Comparison of ENCODE assay signal across 10 cellular contexts in genomic region chr10:95513941-95514392, GRCh38. TPM values are rescaled to one million over a fixed set of nuclear protein-coding genes. Genes with fewer than 3 reads are reported as not detected.
DNase-seq lines count a peak whose midpoint lies in the region; ATAC-seq and TF ChIP-seq lines count a peak whose summit lies in the region.
"Had no signal": no experiment of that assay in that cellular context is flagged by ENCODE, and none has a peak within 500 bp of the region (broad histone marks: within the 10 kb centered on the region; RNA-seq: fewer than 3 reads in every experiment).

No MANE protein-coding gene starts in this region.

- no peak overlapping the region for H2AFZ ChIP-seq in HCT116 (ENCODE audit: low read depth, low read length, poor library complexity, severe bottlenecking)
- H2AFZ ChIP-seq in trophoblast cell (ENCODE audit: insufficient read depth, low read length, poor library complexity) = no peak overlapping the region

- H3K36me3 Mint-ChIP-seq in stimulated activated effector memory CD8-positive, alpha-beta T cell treated with anti-CD3 and anti-CD28 coated beads, Interleukin-12 subunit alpha, Interleukin-12 subunit beta, amount 100 ng/mL, for 72 hours = no peaks in the 10 kb centered on the region
- no peaks in the 10 kb centered on the region for H3K36me3 Mint-ChIP-seq in natural killer cell treated with Interleukin-12 subunit alpha and Interleukin-12 subunit beta and Interleukin-15 and Interleukin-18, amount 100 ng/mL, for 72 hours

- peaks cover 5 to 13% of the 10 kb centered on the region in 2 donors for H3K27me3 Mint-ChIP-seq in natural killer cell treated with Interleukin-12 subunit alpha and Interleukin-12 subunit beta and Interleukin-15 and Interleukin-18, amount 100 ng/mL, for 72 hours

- H3K9ac ChIP-seq in HCT116 (ENCODE audit: low read length) = no peak overlapping the region
- no peak overlapping the region for H3K9ac ChIP-seq in trophoblast cell (ENCODE audit: low read length)

- H3K4me1 Mint-ChIP-seq in stimulated activated effector memory CD8-positive, alpha-beta T cell treated with anti-CD3 and anti-CD28 coated beads, Interleukin-12 subunit alpha, Interleukin-12 subunit beta, amount 100 ng/mL, for 72 hours = peaks cover 12% of the 10 kb centered on the region
- H3K4me1 Mint-ChIP-seq in natural killer cell treated with Interleukin-12 subunit alpha and Interleukin-12 subunit beta and Interleukin-15 and Interleukin-18, amount 100 ng/mL, for 72 hours (ENCODE audit: low read depth in 2 of 2) = no peaks in the 10 kb centered on the region

- no peaks in the 10 kb centered on the region for H4K20me1 ChIP-seq in HCT116 (ENCODE audit: insufficient read depth)

- H3K9me3 Mint-ChIP-seq in stimulated activated effector memory CD8-positive, alpha-beta T cell treated with anti-CD3 and anti-CD28 coated beads, Interleukin-12 subunit alpha, Interleukin-12 subunit beta, amount 100 ng/mL, for 72 hours = no peaks in the 10 kb centered on the region
- H3K9me3 Mint-ChIP-seq in natural killer cell treated with Interleukin-12 subunit alpha and Interleukin-12 subunit beta and Interleukin-15 and Interleukin-18, amount 100 ng/mL, for 72 hours = no peaks in the 10 kb centered on the region

- no TSS peak for BruUV-seq in HCT116 (replicated peaks; lab: Mats Ljungman, UMichigan)

- no peak overlapping the region for H3K27ac Mint-ChIP-seq in stimulated activated effector memory CD8-positive, alpha-beta T cell treated with anti-CD3 and anti-CD28 coated beads, Interleukin-12 subunit alpha, Interleukin-12 subunit beta, amount 100 ng/mL, for 72 hours
- H3K27ac Mint-ChIP-seq in natural killer cell treated with Interleukin-12 subunit alpha and Interleukin-12 subunit beta and Interleukin-15 and Interleukin-18, amount 100 ng/mL, for 72 hours = no peak overlapping the region

- no peak for DNase-seq in HCT116 (ENCODE audit: low read depth, low spot score)
- peak; percentile 60 for DNase-seq in amniotic epithelial cell (ENCODE audit: low read depth)
- no peak for DNase-seq in left ventricle myocardium inferior
- peak in 1 of 2 donors; percentile 52 for DNase-seq in stimulated activated effector memory CD8-positive, alpha-beta T cell treated with anti-CD3 and anti-CD28 coated beads, Interleukin-12 subunit alpha, Interleukin-12 subunit beta, amount 100 ng/mL, for 72 hours (ENCODE audit: low spot score in 2 of 2)
- no peak for DNase-seq in natural killer cell treated with Interleukin-12 subunit alpha and Interleukin-12 subunit beta and Interleukin-15 and Interleukin-18, amount 100 ng/mL, for 72 hours (ENCODE audit: low spot score)
- no peak for DNase-seq in activated gamma-delta T cell treated with Interleukin-2 at 50 U/mL for 16 hours
- no peak for DNase-seq in trophoblast cell
- DNase-seq: MM.1S had no signal

- CTCF ChIA-PET in HCT116 (lab: Charles Lee) = no interaction called here

- no peak overlapping the region for H3K23ac ChIP-seq in trophoblast cell (ENCODE audit: low read length)

- H3K9me2 ChIP-seq in HCT116 (ENCODE audit: insufficient read depth) = no peaks in the 10 kb centered on the region

- H2BK12ac ChIP-seq in trophoblast cell (ENCODE audit: low read length) = no peak overlapping the region

- no peak for TF ChIP-seq RAD21 in HCT116 (IDR thresholded peaks at IDR 0.05; ENCODE audit: low read depth)

- H3K18ac ChIP-seq in trophoblast cell (ENCODE audit: low read length) = no peak overlapping the region

- no peak overlapping the region for H3K4me3 Mint-ChIP-seq in stimulated activated effector memory CD8-positive, alpha-beta T cell treated with anti-CD3 and anti-CD28 coated beads, Interleukin-12 subunit alpha, Interleukin-12 subunit beta, amount 100 ng/mL, for 72 hours
- no peak overlapping the region for H3K4me3 Mint-ChIP-seq in natural killer cell treated with Interleukin-12 subunit alpha and Interleukin-12 subunit beta and Interleukin-15 and Interleukin-18, amount 100 ng/mL, for 72 hours

- no peak overlapping the region for H3K4me3 ChIP-seq in HCT116 (replicated peaks in 1 of 2; ENCODE audit: low read depth in 1 of 2, low read length in 2 of 2)
- H3K4me3 ChIP-seq in left ventricle myocardium inferior = no peak overlapping the region
- no peak overlapping the region for H3K4me3 ChIP-seq in trophoblast cell (ENCODE audit: low read depth, low read length)

- H3K27me3 ChIP-seq in HCT116 (ENCODE audit: insufficient read depth, low read length) (no peaks in the 10 kb centered on the region), left ventricle myocardium inferior (ENCODE audit: low read depth) (no peaks in the 10 kb centered on the region), trophoblast cell (ENCODE audit: insufficient read depth, low read length) (no peaks in the 10 kb centered on the region)
- H3K27me3 ChIP-seq: neutrophil had no signal

- intact Hi-C loops in HCT116 (cut with micrococcal nuclease) (no loop called here), left ventricle myocardium inferior (cut with micrococcal nuclease) (no loop called here)

- no peaks in the 10 kb centered on the region for H3K79me2 ChIP-seq in HCT116 (ENCODE audit: insufficient read depth, low read length)
- no peaks in the 10 kb centered on the region for H3K79me2 ChIP-seq in trophoblast cell (ENCODE audit: control insufficient read depth, insufficient read depth, low read length, poor library complexity)

- H3K4ac ChIP-seq in trophoblast cell (ENCODE audit: low read depth, low read length) = no peak overlapping the region

- no peak overlapping the region for H2BK120ac ChIP-seq in trophoblast cell (ENCODE audit: insufficient read depth, low read length, poor library complexity)

- TF ChIP-seq POLR2A in HCT116 (IDR thresholded peaks at IDR 0.05; ENCODE audit: borderline replicate concordance, extremely low read depth, insufficient read depth, insufficient read length) = no peak

- no peaks in the 10 kb centered on the region for H3K9me3 ChIP-seq in HCT116 (ENCODE audit: control insufficient read depth in 1 of 2, insufficient read depth in 1 of 2, low read depth in 1 of 2, low read length in 2 of 2)
- no peaks in the 10 kb centered on the region for H3K9me3 ChIP-seq in left ventricle myocardium inferior (replicated peaks)
- no peaks in the 10 kb centered on the region for H3K9me3 ChIP-seq in trophoblast cell (ENCODE audit: insufficient read depth, low read depth, low read length)
- H3K9me3 ChIP-seq: neutrophil had no signal

- H3K36me3 ChIP-seq in HCT116 (ENCODE audit: control insufficient read depth in 1 of 2, insufficient read depth in 2 of 2, low read length in 2 of 2) = no peaks in the 10 kb centered on the region
- no peaks in the 10 kb centered on the region for H3K36me3 ChIP-seq in left ventricle myocardium inferior
- H3K36me3 ChIP-seq in trophoblast cell (ENCODE audit: control insufficient read depth in 1 of 2, insufficient read depth in 2 of 2, low read length in 2 of 2) = no peaks in the 10 kb centered on the region
- H3K36me3 ChIP-seq: neutrophil had no signal

- peaks cover 0 to 6% of the 10 kb centered on the region in 2 experiments; a peak in 1 of 4 replicates for H3K4me1 ChIP-seq in HCT116 (ENCODE audit: control insufficient read depth in 1 of 2, insufficient read depth in 2 of 2, low read length in 2 of 2)
- peaks cover 100% of the 10 kb centered on the region for H3K4me1 ChIP-seq in left ventricle myocardium inferior
- H3K4me1 ChIP-seq in trophoblast cell (ENCODE audit: control insufficient read depth in 1 of 2, insufficient read depth in 2 of 2, low read length in 2 of 2) = peaks cover 0 to 5% of the 10 kb centered on the region in 2 experiments

- H3K27ac ChIP-seq in HCT116 (ENCODE audit: low read depth, low read length) = no peak overlapping the region
- H3K27ac ChIP-seq in left ventricle myocardium inferior (replicated peaks) = peak overlapping the region; percentile 87
- no peak overlapping the region for H3K27ac ChIP-seq in trophoblast cell (ENCODE audit: low read depth, low read length)
- H3K27ac ChIP-seq: neutrophil had no signal

- no CpG with 5 or more reads among the region's 2 CpGs for WGBS in trophoblast cell (ENCODE audit: extremely low coverage, insufficient coverage, insufficient read length)

- no peak overlapping the region for H3K14ac ChIP-seq in trophoblast cell (ENCODE audit: low read length)

- no peak overlapping the region for H4K91ac ChIP-seq in trophoblast cell (ENCODE audit: low read depth, low read length)

- no peak overlapping the region for H3K4me2 ChIP-seq in HCT116 (ENCODE audit: low read length)
- H3K4me2 ChIP-seq in trophoblast cell (ENCODE audit: low read length) = no peak overlapping the region

- no peak overlapping the region for H4K8ac ChIP-seq in trophoblast cell (ENCODE audit: low read depth, low read length)

- RAD21 ChIA-PET in HCT116 (lab: Charles Lee; ENCODE audit: low non-redundant PET in 1 of 2, low total read pairs in 2 of 2, uncharacterized antibody in 2 of 2, unreplicated experiment in 2 of 2) = no interaction called here

- POLR2A ChIA-PET in HCT116 (lab: Charles Lee) = no interaction called here

- no peaks in the 10 kb centered on the region for H3K79me1 ChIP-seq in trophoblast cell (ENCODE audit: low read length)

- H2AK5ac ChIP-seq in trophoblast cell (ENCODE audit: low read length) = no peak overlapping the region

- TF ChIP-seq CTCF in HCT116 (IDR thresholded peaks at IDR 0.05 in 2 of 3, conservative IDR thresholded peaks at IDR 0.05 in 1 of 3; ENCODE audit: borderline replicate concordance in 1 of 3, insufficient read depth in 1 of 3, low read depth in 2 of 3, low read length in 2 of 3) = no peak
- no peak for TF ChIP-seq CTCF in left ventricle myocardium inferior (IDR thresholded peaks at IDR 0.05; ENCODE audit: borderline replicate concordance)

- peak; percentile 55; the same call in 1 of the 2 replicates for ATAC-seq in HCT116
- ATAC-seq in stimulated activated effector memory CD8-positive, alpha-beta T cell treated with anti-CD3 and anti-CD28 coated beads, Interleukin-12 subunit alpha, Interleukin-12 subunit beta, amount 100 ng/mL, for 72 hours = peak; percentile 95
- no peak for ATAC-seq in natural killer cell treated with Interleukin-12 subunit alpha and Interleukin-12 subunit beta and Interleukin-15 and Interleukin-18, amount 100 ng/mL, for 72 hours
- ATAC-seq in HG03460 (IDR thresholded peaks at IDR 0.05; ENCODE audit: unreplicated experiment) = no peak

- H4K12ac ChIP-seq in trophoblast cell (ENCODE audit: low read depth, low read length) = no peak overlapping the region

- H2BK5ac ChIP-seq in trophoblast cell (ENCODE audit: low read depth, low read length, poor library complexity) = no peak overlapping the region

TF ChIP-seq in HCT116, 20 proteins besides CTCF, POLR2A, EP300 and RAD21 (continues in another document):
- TF ChIP-seq ZNF274 (IDR thresholded peaks at IDR 0.05; ENCODE audit: low read depth, low read length) = no peak
- no peak for TF ChIP-seq EZH2 (IDR thresholded peaks at IDR 0.05)
- no peak for TF ChIP-seq MAX (IDR thresholded peaks at IDR 0.05)

RNA-seq across cellular contexts. Expression of gene SORBS1, which starts 47.2 kb away (rescaled TPM):
- total RNA-seq in HCT116 (2021; ENCODE audit: unreplicated experiment) (3.4 TPM), left ventricle myocardium inferior (896 TPM)
- 0.72 and 0.82 TPM in 2 replicates for polyA plus RNA-seq in HCT116 (2012)
- 1 to 10 TPM; 1.4 to 1.6 TPM for total RNA-seq in natural killer cell treated with Interleukin-12 subunit alpha and Interleukin-12 subunit beta and Interleukin-15 and Interleukin-18, amount 100 ng/mL, for 72 hours
- 20.4 and 22.1 TPM in 2 replicates for polyA plus RNA-seq in trophoblast cell (2013)

Comparison
In these comparisons a context has a peak if more than half of its experiments do, and no peak if none do; other contexts are left out.
1. ATAC-seq: peak in HCT116 (single experiment) and stimulated activated effector memory CD8-positive, alpha-beta T cell treated with anti-CD3 and anti-CD28 coated beads, Interleukin-12 subunit alpha, Interleukin-12 subunit beta, amount 100 ng/mL, for 72 hours (single experiment); none in natural killer cell treated with Interleukin-12 subunit alpha and Interleukin-12 subunit beta and Interleukin-15 and Interleukin-18, amount 100 ng/mL, for 72 hours (0 of 2) and HG03460 (single experiment).
2. RNA of gene SORBS1, which starts 47.2 kb away (total RNA-seq): 896 TPM in left ventricle myocardium inferior (single experiment); 3.4 TPM in HCT116 (single experiment) and 1.4 to 1.6 TPM in natural killer cell treated with Interleukin-12 subunit alpha and Interleukin-12 subunit beta and Interleukin-15 and Interleukin-18, amount 100 ng/mL, for 72 hours; every median in the first group is over 100 times any median in the second.